38 cellular contexts compared by ENCODE assay signal in the genomic region with DNA sequence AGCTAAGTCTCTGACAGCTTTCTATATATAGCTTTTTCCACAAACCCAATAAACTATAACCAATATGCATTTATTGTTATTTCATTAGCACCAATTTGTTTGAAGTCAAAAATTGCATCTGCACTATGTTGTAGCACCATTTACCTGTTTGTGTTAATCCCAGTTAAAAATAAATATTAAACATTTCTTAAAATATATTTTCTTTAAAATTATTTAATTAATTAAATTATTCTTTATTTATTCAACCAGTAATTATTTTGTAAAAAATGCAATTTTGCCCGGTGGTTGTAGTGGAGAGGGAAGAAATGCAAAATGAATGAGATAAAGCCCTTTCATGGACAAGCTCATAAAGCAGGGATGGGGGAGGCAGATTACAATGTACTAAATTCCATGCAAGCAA.
"Had no signal": no experiment of that assay in that cellular context is flagged by ENCODE, and none has a peak within 500 bp of the region (broad histone marks: within the 10 kb centered on the region; RNA-seq: fewer than 3 reads in every experiment).

No MANE protein-coding gene starts in this region.

- H3K4me1 ChIP-seq: adrenal gland, ascending aorta, body of pancreas, breast epithelium had no signal

- H3K27me3 Mint-ChIP-seq: activated naive CD4-positive, alpha-beta T cell treated with anti-CD3 and anti-CD28 coated beads, Interleukin-2, amount 10 ng/mL, durations not matched to agents 7 days and 5 days; activated naive CD4-positive, alpha-beta T cell treated with anti-CD3 and anti-CD28 coated beads, Interleukin-2, amount 50 U/mL, for 24 hours; activated naive CD8-positive, alpha-beta T cell; activated naive CD8-positive, alpha-beta T cell treated with anti-CD3 and anti-CD28 coated beads for 36 hours; activated naive CD8-positive, alpha-beta T cell treated with anti-CD3 and anti-CD28 coated beads, Interleukin-2, amount 10 ng/mL, durations not matched to agents 7 days and 5 days; activated naive CD8-positive, alpha-beta T cell treated with anti-CD3 and anti-CD28 coated beads, Interleukin-2, amount 50 U/mL, for 24 hours; activated T-cell treated with anti-CD3 and anti-CD28 coated beads, Interleukin-2, amount 50 U/mL, for 24 hours; activated T-helper 17 cell treated with anti-CD3 and anti-CD28 coated beads, Interleukin-2, amount 50 U/mL, for 72 hours; brain; central memory CD8-positive, alpha-beta T cell had no signal

- H3K27ac ChIP-seq: adrenal gland, ascending aorta, body of pancreas, brain microvascular endothelial cell, breast epithelium, cardiac muscle cell had no signal

- H3K27ac Mint-ChIP-seq: activated naive CD4-positive, alpha-beta T cell treated with anti-CD3 and anti-CD28 coated beads for 36 hours; activated naive CD4-positive, alpha-beta T cell treated with anti-CD3 and anti-CD28 coated beads, Interleukin-2, amount 10 ng/mL, durations not matched to agents 7 days and 5 days; activated naive CD4-positive, alpha-beta T cell treated with anti-CD3 and anti-CD28 coated beads, Interleukin-2, amount 50 U/mL, for 24 hours; activated naive CD8-positive, alpha-beta T cell; activated naive CD8-positive, alpha-beta T cell treated with anti-CD3 and anti-CD28 coated beads for 36 hours; activated naive CD8-positive, alpha-beta T cell treated with anti-CD3 and anti-CD28 coated beads, Interleukin-2, amount 10 ng/mL, durations not matched to agents 7 days and 5 days; activated naive CD8-positive, alpha-beta T cell treated with anti-CD3 and anti-CD28 coated beads, Interleukin-2, amount 50 U/mL, for 24 hours; activated T-cell treated with anti-CD3 and anti-CD28 coated beads, Interleukin-2, amount 50 U/mL, for 24 hours; activated T-cell treated with anti-CD3 and anti-CD28 coated beads, Interleukin-2, amount 50 U/mL, for 72 hours; activated T-helper 1 cell treated with anti-CD3 and anti-CD28 coated beads, Interleukin-12 subunit alpha, Interleukin-12 subunit beta, Interleukin-2, Interleukin-4 antibody, amounts not matched to agents 30 ng/mL and 10 ng/mL and 1 ng/mL, durations not matched to agents 14 hours and 24 hours and 36 hours; activated T-helper 17 cell treated with anti-CD3 and anti-CD28 coated beads, Interleukin-2, amount 50 U/mL, for 72 hours; activated T-helper 2 cell treated with anti-CD3 and anti-CD28 coated beads, Interferon-gamma antibody, Interleukin-2, Interleukin-4, amounts not matched to agents 10 μg/mL and 5 μg/mL and 100 μg/mL, durations not matched to agents 14 hours and 24 hours and 36 hours; brain had no signal

- H3K36me3 ChIP-seq: adrenal gland, ascending aorta, brain microvascular endothelial cell, breast epithelium, cardiac muscle cell had no signal

- H3K9me3 ChIP-seq: adrenal gland, ascending aorta, body of pancreas, breast epithelium had no signal

- H3K4me1 Mint-ChIP-seq: activated naive CD4-positive, alpha-beta T cell treated with anti-CD3 and anti-CD28 coated beads, Interleukin-2, amount 10 ng/mL, durations not matched to agents 7 days and 5 days; activated naive CD4-positive, alpha-beta T cell treated with anti-CD3 and anti-CD28 coated beads, Interleukin-2, amount 50 U/mL, for 24 hours; activated naive CD8-positive, alpha-beta T cell treated with anti-CD3 and anti-CD28 coated beads for 36 hours; activated naive CD8-positive, alpha-beta T cell treated with anti-CD3 and anti-CD28 coated beads, Interleukin-2, amount 10 ng/mL, durations not matched to agents 7 days and 5 days; activated naive CD8-positive, alpha-beta T cell treated with anti-CD3 and anti-CD28 coated beads, Interleukin-2, amount 50 U/mL, for 24 hours; activated T-helper 17 cell treated with anti-CD3 and anti-CD28 coated beads, Interleukin-2, amount 50 U/mL, for 72 hours; brain; central memory CD8-positive, alpha-beta T cell had no signal

- DNase-seq: activated effector memory CD4-positive, alpha-beta T cell treated with anti-CD3 and anti-CD28 coated beads, Interleukin-2, amount 50 U/mL, for 16 hours; activated effector memory CD4-positive, alpha-beta T cell treated with Interleukin-2 at 50 U/mL for 16 hours; activated gamma-delta T cell; activated gamma-delta T cell treated with Interleukin-2 at 50 U/mL for 16 hours; activated naive CD4-positive, alpha-beta T cell; activated naive CD4-positive, alpha-beta T cell treated with anti-CD3 and anti-CD28 coated beads for 36 hours; activated naive CD4-positive, alpha-beta T cell treated with anti-CD3 and anti-CD28 coated beads, Interleukin-2, amount 10 ng/mL, durations not matched to agents 7 days and 5 days; activated naive CD4-positive, alpha-beta T cell treated with anti-CD3 and anti-CD28 coated beads, Interleukin-2, amount 50 U/mL, for 16 hours; activated naive CD4-positive, alpha-beta T cell treated with Interleukin-2 at 50 U/mL for 16 hours; activated naive CD8-positive, alpha-beta T cell treated with anti-CD3 and anti-CD28 coated beads for 36 hours; activated naive CD8-positive, alpha-beta T cell treated with anti-CD3 and anti-CD28 coated beads, Interleukin-2, amount 10 ng/mL, durations not matched to agents 7 days and 5 days; activated naive CD8-positive, alpha-beta T cell treated with anti-CD3 and anti-CD28 coated beads, Interleukin-2, amount 50 U/mL, for 24 hours; activated T-cell treated with anti-CD3 and anti-CD28 coated beads for 4 hours; activated T-cell treated with anti-CD3 and anti-CD28 coated beads, Interleukin-2, amount 50 U/mL, for 1 hour; activated T-cell treated with anti-CD3 and anti-CD28 coated beads, Interleukin-2, amount 50 U/mL, for 24 hours; activated T-cell treated with anti-CD3 and anti-CD28 coated beads, Interleukin-2, amount 50 U/mL, for 4 hours; activated T-cell treated with anti-CD3 and anti-CD28 coated beads, Interleukin-2, amount 50 U/mL, for 48 hours; activated T-cell treated with anti-CD3 and anti-CD28 coated beads, Interleukin-2, amount 50 U/mL, for 72 hours; adrenal gland; amniotic stem cell; amygdala; anterior cingulate cortex; aorta; body of pancreas; brain microvascular endothelial cell; caudate nucleus; central memory CD4-positive, alpha-beta T cell; cerebellar nuclear complex had no signal

- H3K4me3 ChIP-seq: adrenal gland, ascending aorta, body of pancreas, breast epithelium, cardiac muscle cell had no signal

- H3K4me3 Mint-ChIP-seq: activated naive CD4-positive, alpha-beta T cell treated with anti-CD3 and anti-CD28 coated beads for 36 hours; activated naive CD4-positive, alpha-beta T cell treated with anti-CD3 and anti-CD28 coated beads, Interleukin-2, amount 10 ng/mL, durations not matched to agents 7 days and 5 days; activated naive CD4-positive, alpha-beta T cell treated with anti-CD3 and anti-CD28 coated beads, Interleukin-2, amount 50 U/mL, for 24 hours; activated naive CD8-positive, alpha-beta T cell; activated naive CD8-positive, alpha-beta T cell treated with anti-CD3 and anti-CD28 coated beads for 36 hours; activated naive CD8-positive, alpha-beta T cell treated with anti-CD3 and anti-CD28 coated beads, Interleukin-2, amount 10 ng/mL, durations not matched to agents 7 days and 5 days; activated naive CD8-positive, alpha-beta T cell treated with anti-CD3 and anti-CD28 coated beads, Interleukin-2, amount 50 U/mL, for 24 hours; activated T-cell treated with anti-CD3 and anti-CD28 coated beads, Interleukin-2, amount 50 U/mL, for 24 hours; activated T-cell treated with anti-CD3 and anti-CD28 coated beads, Interleukin-2, amount 50 U/mL, for 4 hours; activated T-cell treated with anti-CD3 and anti-CD28 coated beads, Interleukin-2, amount 50 U/mL, for 72 hours; activated T-helper 1 cell treated with anti-CD3 and anti-CD28 coated beads, Interleukin-12 subunit alpha, Interleukin-12 subunit beta, Interleukin-2, Interleukin-4 antibody, amounts not matched to agents 30 ng/mL and 10 ng/mL and 1 ng/mL, durations not matched to agents 14 hours and 24 hours and 36 hours; activated T-helper 17 cell treated with anti-CD3 and anti-CD28 coated beads, Interleukin-2, amount 50 U/mL, for 72 hours; brain; central memory CD8-positive, alpha-beta T cell had no signal

- H3K36me3 Mint-ChIP-seq: activated naive CD4-positive, alpha-beta T cell treated with anti-CD3 and anti-CD28 coated beads, Interleukin-2, amount 10 ng/mL, durations not matched to agents 7 days and 5 days; activated naive CD4-positive, alpha-beta T cell treated with anti-CD3 and anti-CD28 coated beads, Interleukin-2, amount 50 U/mL, for 24 hours; activated naive CD8-positive, alpha-beta T cell; activated naive CD8-positive, alpha-beta T cell treated with anti-CD3 and anti-CD28 coated beads for 36 hours; activated naive CD8-positive, alpha-beta T cell treated with anti-CD3 and anti-CD28 coated beads, Interleukin-2, amount 10 ng/mL, durations not matched to agents 7 days and 5 days; brain had no signal

- H3K9me3 Mint-ChIP-seq: activated naive CD4-positive, alpha-beta T cell treated with anti-CD3 and anti-CD28 coated beads for 36 hours; activated naive CD4-positive, alpha-beta T cell treated with anti-CD3 and anti-CD28 coated beads, Interleukin-2, amount 10 ng/mL, durations not matched to agents 7 days and 5 days; activated naive CD4-positive, alpha-beta T cell treated with anti-CD3 and anti-CD28 coated beads, Interleukin-2, amount 50 U/mL, for 24 hours; activated naive CD8-positive, alpha-beta T cell treated with anti-CD3 and anti-CD28 coated beads, Interleukin-2, amount 10 ng/mL, durations not matched to agents 7 days and 5 days; activated T-cell treated with anti-CD3 and anti-CD28 coated beads, Interleukin-2, amount 50 U/mL, for 4 hours; activated T-helper 1 cell treated with anti-CD3 and anti-CD28 coated beads, Interleukin-12 subunit alpha, Interleukin-12 subunit beta, Interleukin-2, Interleukin-4 antibody, amounts not matched to agents 30 ng/mL and 10 ng/mL and 1 ng/mL, durations not matched to agents 14 hours and 24 hours and 36 hours; activated T-helper 17 cell treated with anti-CD3 and anti-CD28 coated beads, Interleukin-2, amount 50 U/mL, for 72 hours; activated T-helper 2 cell treated with anti-CD3 and anti-CD28 coated beads, Interferon-gamma antibody, Interleukin-2, Interleukin-4, amounts not matched to agents 10 μg/mL and 5 μg/mL and 100 μg/mL, durations not matched to agents 14 hours and 24 hours and 36 hours had no signal

- H3K27me3 ChIP-seq: adrenal gland, ascending aorta, body of pancreas, brain microvascular endothelial cell, breast epithelium, cardiac muscle cell had no signal

- ATAC-seq: activated naive CD8-positive, alpha-beta T cell treated with anti-CD3 and anti-CD28 coated beads, Interleukin-2, amount 50 U/mL, for 24 hours; activated T-cell treated with anti-CD3 and anti-CD28 coated beads, Interleukin-2, amount 50 U/mL, for 4 hours; activated T-cell treated with anti-CD3 and anti-CD28 coated beads, Interleukin-2, amount 50 U/mL, for 72 hours; activated T-helper 17 cell treated with anti-CD3 and anti-CD28 coated beads, Interleukin-2, amount 50 U/mL, for 72 hours; body of pancreas had no signal
